Comparison of ENCODE assay signal across 17 cellular contexts in genomic region chr12:52645982-52646381, GRCh38. TPM values are rescaled to one million over a fixed set of nuclear protein-coding genes. Genes with fewer than 3 reads are reported as not detected.
DNase-seq lines count a peak whose midpoint lies in the region; ATAC-seq and TF ChIP-seq lines count a peak whose summit lies in the region.
"Had no signal": no experiment of that assay in that cellular context is flagged by ENCODE, and none has a peak within 500 bp of the region (broad histone marks: within the 10 kb centered on the region; RNA-seq: fewer than 3 reads in every experiment).

No MANE protein-coding gene starts in this region.

- no peak overlapping the region for H3K27ac ChIP-seq in left lung
- H3K27ac ChIP-seq: dorsolateral prefrontal cortex, ovary had no signal

- H3K27ac Mint-ChIP-seq in T-helper 17 cell: peak overlapping the region; percentile 56
- peak overlapping the region; percentile 97 to 99 for H3K27ac Mint-ChIP-seq in effector memory CD8-positive, alpha-beta T cell
- peak overlapping the region; percentile 87 for H3K27ac Mint-ChIP-seq in stimulated activated effector memory CD8-positive, alpha-beta T cell treated with anti-CD3 and anti-CD28 coated beads, Interleukin-12 subunit alpha, Interleukin-12 subunit beta, amount 100 ng/mL, for 72 hours

- in situ Hi-C loops in GM13977 (cut with MboI; ENCODE audit: low pct_unique_long_range_greater_than_20kb, low sequenced_read_pairs, unreplicated experiment): no loop called here

- no peak for ATAC-seq in activated T-cell treated with anti-CD3 and anti-CD28 coated beads, Interleukin-2, amount 50 U/mL, for 4 hours
- ATAC-seq in T-helper 17 cell (no peak), left lung (no peak), GM18861 (IDR thresholded peaks at IDR 0.05; ENCODE audit: unreplicated experiment) (no peak)
- ATAC-seq in effector memory CD8-positive, alpha-beta T cell (replicated peaks): no peak
- ATAC-seq in stimulated activated effector memory CD8-positive, alpha-beta T cell treated with anti-CD3 and anti-CD28 coated beads, Interleukin-12 subunit alpha, Interleukin-12 subunit beta, amount 100 ng/mL, for 72 hours: no peak

- no peaks in the 10 kb centered on the region for H3K36me3 Mint-ChIP-seq in activated T-cell treated with anti-CD3 and anti-CD28 coated beads, Interleukin-2, amount 50 U/mL, for 4 hours (ENCODE audit: insufficient read depth)
- H3K36me3 Mint-ChIP-seq in T-helper 17 cell (ENCODE audit: low read depth): peaks cover 5% of the 10 kb centered on the region
- peaks cover 11% of the 10 kb centered on the region for H3K36me3 Mint-ChIP-seq in effector memory CD8-positive, alpha-beta T cell (ENCODE audit: insufficient read depth)
- H3K36me3 Mint-ChIP-seq in stimulated activated effector memory CD8-positive, alpha-beta T cell treated with anti-CD3 and anti-CD28 coated beads, Interleukin-12 subunit alpha, Interleukin-12 subunit beta, amount 100 ng/mL, for 72 hours: no peaks in the 10 kb centered on the region

- H3K4me3 Mint-ChIP-seq in activated T-cell treated with anti-CD3 and anti-CD28 coated beads, Interleukin-2, amount 50 U/mL, for 4 hours: peak overlapping the region; percentile 35
- peak overlapping the region; percentile 67 for H3K4me3 Mint-ChIP-seq in T-helper 17 cell
- H3K4me3 Mint-ChIP-seq in effector memory CD8-positive, alpha-beta T cell: peak overlapping the region; percentile 75 to 78
- H3K4me3 Mint-ChIP-seq in stimulated activated effector memory CD8-positive, alpha-beta T cell treated with anti-CD3 and anti-CD28 coated beads, Interleukin-12 subunit alpha, Interleukin-12 subunit beta, amount 100 ng/mL, for 72 hours: peak overlapping the region; percentile 8

- peaks cover 77% of the 10 kb centered on the region for H3K4me1 Mint-ChIP-seq in activated T-cell treated with anti-CD3 and anti-CD28 coated beads, Interleukin-2, amount 50 U/mL, for 4 hours (ENCODE audit: low read depth)
- H3K4me1 Mint-ChIP-seq in T-helper 17 cell: peaks cover 46% of the 10 kb centered on the region
- peaks cover 63 to 72% of the 10 kb centered on the region in 2 donors for H3K4me1 Mint-ChIP-seq in effector memory CD8-positive, alpha-beta T cell (ENCODE audit: low read depth in 2 of 2)
- peaks cover 63% of the 10 kb centered on the region for H3K4me1 Mint-ChIP-seq in stimulated activated effector memory CD8-positive, alpha-beta T cell treated with anti-CD3 and anti-CD28 coated beads, Interleukin-12 subunit alpha, Interleukin-12 subunit beta, amount 100 ng/mL, for 72 hours

- DNase-seq in activated T-cell treated with anti-CD3 and anti-CD28 coated beads, Interleukin-2, amount 50 U/mL, for 4 hours: no peak
- no peak for DNase-seq in activated T-cell treated with anti-CD3 and anti-CD28 coated beads, Interleukin-2, amount 50 U/mL, for 48 hours
- DNase-seq in T-helper 17 cell (no peak), GM13977 (ENCODE audit: low spot score) (no peak), left lung (no peak)
- no peak for DNase-seq in effector memory CD8-positive, alpha-beta T cell
- peak in 1 of 2 donors; percentile 42 for DNase-seq in stimulated activated effector memory CD8-positive, alpha-beta T cell treated with anti-CD3 and anti-CD28 coated beads, Interleukin-12 subunit alpha, Interleukin-12 subunit beta, amount 100 ng/mL, for 72 hours (ENCODE audit: low spot score in 2 of 2)
- DNase-seq: DMS153, dorsolateral prefrontal cortex, foreskin fibroblast, HCEC 1CT, Kasumi-1, NCI-H2029 treated with DMSO at 0.1 percent for 48 hours, ovary had no signal

- TF ChIP-seq CTCF in GM13977 (IDR thresholded peaks at IDR 0.05; ENCODE audit: extremely low read depth, insufficient read depth, missing control alignments) (no peak), left lung (IDR thresholded peaks at IDR 0.05) (no peak)

- no peaks in the 10 kb centered on the region for H3K36me3 ChIP-seq in left lung
- H3K36me3 ChIP-seq: ovary had no signal

- no peaks in the 10 kb centered on the region for H3K27me3 Mint-ChIP-seq in activated T-cell treated with anti-CD3 and anti-CD28 coated beads, Interleukin-2, amount 50 U/mL, for 4 hours (ENCODE audit: low read depth)
- H3K27me3 Mint-ChIP-seq in T-helper 17 cell: peaks cover 6% of the 10 kb centered on the region
- H3K27me3 Mint-ChIP-seq in effector memory CD8-positive, alpha-beta T cell: no peaks in the 10 kb centered on the region

- H3K27me3 ChIP-seq in left lung: peaks cover 0 to 15% of the 10 kb centered on the region in 2 donors
- H3K27me3 ChIP-seq: ovary had no signal

- no peaks in the 10 kb centered on the region for H3K4me1 ChIP-seq in left lung

- no peaks in the 10 kb centered on the region for H3K9me3 Mint-ChIP-seq in activated T-cell treated with anti-CD3 and anti-CD28 coated beads, Interleukin-2, amount 50 U/mL, for 4 hours
- H3K9me3 Mint-ChIP-seq in effector memory CD8-positive, alpha-beta T cell: peaks cover 2 to 9% of the 10 kb centered on the region in 2 donors
- no peaks in the 10 kb centered on the region for H3K9me3 Mint-ChIP-seq in stimulated activated effector memory CD8-positive, alpha-beta T cell treated with anti-CD3 and anti-CD28 coated beads, Interleukin-12 subunit alpha, Interleukin-12 subunit beta, amount 100 ng/mL, for 72 hours

- no peak overlapping the region for H3K4me3 ChIP-seq in left lung
- H3K4me3 ChIP-seq: dorsolateral prefrontal cortex, ovary had no signal

- no peaks in the 10 kb centered on the region for H3K9me3 ChIP-seq in T-helper 17 cell (ENCODE audit: control insufficient read depth, low read length, poor library complexity, severe bottlenecking)
- H3K9me3 ChIP-seq in left lung: no peaks in the 10 kb centered on the region
- H3K9me3 ChIP-seq: ovary had no signal

- intact Hi-C loops in left lung (cut with DNase I): no loop called here

RNA-seq across cellular contexts. Expression of gene KRT2, which starts 6.0 kb away (rescaled TPM):
- total RNA-seq in activated T-cell treated with anti-CD3 and anti-CD28 coated beads, Interleukin-2, amount 50 U/mL, for 4 hours: not detected
- total RNA-seq in T-helper 17 cell (not detected), left lung (not detected)
- total RNA-seq: astrocyte, ovary, temporal lobe had no signal

RNA-seq across cellular contexts. Expression of gene KRT73, which starts 27.6 kb away (rescaled TPM):
- total RNA-seq in activated T-cell treated with anti-CD3 and anti-CD28 coated beads, Interleukin-2, amount 50 U/mL, for 4 hours: under 1 TPM; 0.16 to 0.23 (median 0.22) TPM
- total RNA-seq in T-helper 17 cell: 1 to 10 TPM in 1 of 2 donors, under 1 TPM in 1; 0.40 to 1.1 TPM
- total RNA-seq in left lung: not detected
- total RNA-seq: astrocyte, ovary, temporal lobe had no signal

RNA-seq across cellular contexts. Expression of gene KRT1, which starts 34.2 kb away (rescaled TPM):
- under 1 TPM in 1 of 3 donors, not detected in 2; 0.37 TPM for total RNA-seq in activated T-cell treated with anti-CD3 and anti-CD28 coated beads, Interleukin-2, amount 50 U/mL, for 4 hours
- 1 to 10 TPM in 1 of 2 donors, under 1 TPM in 1; 0.83 to 3.1 TPM for total RNA-seq in T-helper 17 cell
- under 1 TPM in 1 of 2 donors, not detected in 1; 0.64 TPM for total RNA-seq in left lung
- total RNA-seq: astrocyte, ovary had no signal

RNA-seq across cellular contexts. Expression of gene KRT72, which starts 44.7 kb away (rescaled TPM):
- total RNA-seq in activated T-cell treated with anti-CD3 and anti-CD28 coated beads, Interleukin-2, amount 50 U/mL, for 4 hours: under 1 TPM; 0.11 to 0.38 (median 0.20) TPM
- total RNA-seq in T-helper 17 cell (1 to 10 TPM in 1 of 2 donors, under 1 TPM in 1; 0.60 to 1.6 TPM), left lung (not detected)
- total RNA-seq: astrocyte, ovary, temporal lobe had no signal

RNA-seq across cellular contexts. Expression of gene KRT77, which starts 57.3 kb away (rescaled TPM):
- not detected for total RNA-seq in activated T-cell treated with anti-CD3 and anti-CD28 coated beads, Interleukin-2, amount 50 U/mL, for 4 hours
- not detected for total RNA-seq in T-helper 17 cell
- not detected for total RNA-seq in left lung
- total RNA-seq: astrocyte, ovary had no signal

Comparison
In these comparisons a context has a peak if more than half of its experiments do, and no peak if none do; other contexts are left out.
1. H3K4me3 Mint-ChIP-seq: peak in every context shown above with its lines; median percentile 76 in effector memory CD8-positive, alpha-beta T cell; 67 in T-helper 17 cell; 35 in activated T-cell treated with anti-CD3 and anti-CD28 coated beads, Interleukin-2, amount 50 U/mL, for 4 hours; 8 in stimulated activated effector memory CD8-positive, alpha-beta T cell treated with anti-CD3 and anti-CD28 coated beads, Interleukin-12 subunit alpha, Interleukin-12 subunit beta, amount 100 ng/mL, for 72 hours.